17 cellular contexts compared by ENCODE assay signal in genomic region chr12:73598626-73599025, GRCh38.
DNase-seq lines count a peak whose midpoint lies in the region; ATAC-seq and TF ChIP-seq lines count a peak whose summit lies in the region.
"Had no signal": no experiment of that assay in that cellular context is flagged by ENCODE, and none has a peak within 500 bp of the region (broad histone marks: within the 10 kb centered on the region; RNA-seq: fewer than 3 reads in every experiment).

No MANE protein-coding gene starts in this region.

- no peak for TF ChIP-seq POLR2A in gastroesophageal sphincter (IDR thresholded peaks at IDR 0.05)

- intact Hi-C loops in OCI-LY7 (cut with micrococcal nuclease; ENCODE audit: unreplicated experiment): no loop called here

- BruUV-seq in OCI-LY7 (replicated peaks; lab: Mats Ljungman, UMichigan): no TSS peak

- DNase-seq in H4 (ENCODE audit: low spot score): peak; percentile 6
- DNase-seq in RPMI7951 (ENCODE audit: low read depth): peak; percentile 0
- peak; percentile 14 for DNase-seq in epithelial cell of esophagus (ENCODE audit: low read depth)
- DNase-seq in renal cortical epithelial cell (ENCODE audit: low read depth): peak; percentile 14
- no peak for DNase-seq in DMS79 (lab: John Stamatoyannopoulos, UW)
- no peak for DNase-seq in OCI-LY7 (ENCODE audit: low spot score)
- DNase-seq: DND-41, GOT3, KG1, NCI-H1417 treated with DMSO at 0.1 percent for 48 hours, NCI-H1930, NCI-H226, NCI-H524, PC-3 had no signal

- H3K4me1 ChIP-seq in gastroesophageal sphincter: no peaks in the 10 kb centered on the region
- no peaks in the 10 kb centered on the region for H3K4me1 ChIP-seq in OCI-LY7 (ENCODE audit: insufficient read depth, low read length, poor library complexity, severe bottlenecking)

- POLR2A ChIA-PET in OCI-LY7 (lab: Charles Lee): no interaction called here

- H3K36me3 ChIP-seq in gastroesophageal sphincter (no peaks in the 10 kb centered on the region), OCI-LY7 (ENCODE audit: insufficient read depth, low read length) (no peaks in the 10 kb centered on the region)

- TF ChIP-seq CTCF in epithelial cell of esophagus (IDR thresholded peaks at IDR 0.05; ENCODE audit: insufficient read depth, low read depth, low read length, missing control alignments): no peak
- TF ChIP-seq CTCF in gastroesophageal sphincter (IDR thresholded peaks at IDR 0.05): no peak
- TF ChIP-seq CTCF in OCI-LY7 (conservative IDR thresholded peaks at IDR 0.05; ENCODE audit: low read length): no peak

- TF ChIP-seq EP300 in gastroesophageal sphincter (IDR thresholded peaks at IDR 0.05): no peak

- H3K79me2 ChIP-seq in OCI-LY7 (ENCODE audit: insufficient read depth, low read depth, low read length): no peaks in the 10 kb centered on the region

- H3K9me3 ChIP-seq in gastroesophageal sphincter: no peaks in the 10 kb centered on the region
- H3K9me3 ChIP-seq in OCI-LY7 (ENCODE audit: low read length): no peaks in the 10 kb centered on the region

- H3K9me2 ChIP-seq in OCI-LY7 (ENCODE audit: insufficient read depth, low read length): no peaks in the 10 kb centered on the region

- no peaks in the 10 kb centered on the region for H4K20me1 ChIP-seq in OCI-LY7 (ENCODE audit: insufficient read depth, low read length)

- CTCF ChIA-PET in OCI-LY7 (lab: Charles Lee; ENCODE audit: unreplicated experiment): no interaction called here

- H2AFZ ChIP-seq in OCI-LY7 (ENCODE audit: low read length): no peak overlapping the region

- 38 to 100% methylated on average over 1 of the region's 1 CpG for WGBS in gastroesophageal sphincter (ENCODE audit: low coverage in 1 of 2), 2 donors

- H3K4me3 ChIP-seq in epithelial cell of esophagus (ENCODE audit: low read length) (no peak overlapping the region), gastroesophageal sphincter (no peak overlapping the region), OCI-LY7 (ENCODE audit: low read depth, low read length, poor library complexity, severe bottlenecking) (no peak overlapping the region)

- H3K27ac ChIP-seq in gastroesophageal sphincter (no peak overlapping the region), OCI-LY7 (ENCODE audit: low read depth, low read length, poor library complexity, severe bottlenecking) (no peak overlapping the region)
- H3K27ac ChIP-seq: RWPE1 had no signal

- no peak overlapping the region for H3K4me2 ChIP-seq in OCI-LY7 (ENCODE audit: low read length)

- H3K27me3 ChIP-seq in gastroesophageal sphincter: no peaks in the 10 kb centered on the region

- ATAC-seq in GM21528 (IDR thresholded peaks at IDR 0.05; ENCODE audit: low FRiP score, unreplicated experiment) (no peak), gastroesophageal sphincter (no peak)
- ATAC-seq: PC-3 had no signal

Comparison
In these comparisons a context has a peak if more than half of its experiments do, and no peak if none do; other contexts are left out.
1. DNase-seq: peak in H4 (single experiment), RPMI7951 (single experiment), epithelial cell of esophagus (single experiment) and renal cortical epithelial cell (single experiment); none in DMS79 (single experiment) and OCI-LY7 (single experiment).